In the genomic region with DNA sequence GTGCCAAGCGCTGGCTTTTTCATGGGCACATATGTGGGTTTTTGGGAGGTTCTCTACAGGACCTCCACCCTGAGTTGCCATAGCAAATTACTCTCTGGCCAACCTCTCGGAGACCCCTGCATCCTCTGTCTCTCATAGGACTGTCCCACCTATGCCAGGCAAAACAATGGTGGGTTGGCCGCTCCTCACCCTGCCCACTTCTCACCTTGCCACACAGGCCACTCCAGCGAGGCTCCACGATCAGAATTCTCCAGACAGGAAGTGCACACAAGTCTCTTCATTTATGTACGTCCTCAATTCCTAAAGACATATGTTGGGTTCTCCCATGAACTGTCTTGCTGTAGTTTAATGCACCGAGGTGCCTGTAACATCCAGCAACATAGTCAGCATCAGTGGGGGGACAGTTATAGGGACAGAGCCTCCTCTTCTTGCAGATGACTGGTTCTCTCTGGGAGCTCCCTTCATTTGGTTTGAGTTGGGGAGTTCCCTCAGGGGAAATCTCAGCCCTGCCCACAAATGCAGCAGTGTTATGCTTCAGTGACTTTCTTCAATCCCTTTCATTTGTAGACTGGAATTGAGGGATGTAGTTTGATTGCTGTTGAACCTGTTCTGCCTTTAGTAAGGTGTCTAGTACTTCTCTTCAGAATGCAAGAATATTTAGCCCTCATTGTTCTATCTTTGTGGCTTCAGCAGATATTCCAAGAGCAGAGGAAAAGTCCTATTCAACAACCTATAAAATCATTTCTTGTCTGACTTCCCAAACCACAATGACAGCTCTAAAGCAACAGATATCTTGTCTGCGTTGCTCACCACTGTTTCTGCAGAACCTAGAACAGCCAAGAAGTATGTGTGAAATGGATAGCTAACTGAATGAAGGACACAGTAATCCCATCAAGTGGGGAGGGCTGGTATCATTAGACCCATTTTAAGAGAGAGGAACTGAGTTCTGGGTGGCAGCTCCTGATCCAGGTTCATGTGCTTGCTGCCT, we compare ENCODE assay signal across 12 cellular contexts. TPM values are rescaled to one million over a fixed set of nuclear protein-coding genes. Genes with fewer than 3 reads are reported as not detected.
A peak's percentile ranks its signal among the peaks of the same experiment; 100 is the strongest.
DNase-seq lines count a peak whose midpoint lies in the region; ATAC-seq, FAIRE-seq and TF ChIP-seq lines count a peak whose summit lies in the region.
"Had no signal": no experiment of that assay in that cellular context is flagged by ENCODE, and none has a peak within 500 bp of the region (broad histone marks: within the 10 kb centered on the region; RNA-seq: fewer than 3 reads in every experiment).

No MANE protein-coding gene starts in this region.

- TF ChIP-seq RAD21 in A549 (conservative IDR thresholded peaks at IDR 0.05 in 1 of 2, IDR thresholded peaks at IDR 0.05 in 1 of 2) = no peak

- WGBS in A549 (ENCODE audit: missing lambda C conversion rate) = 81% methylated on average over 8 of the region's 8 CpGs

- ATAC-seq in A549 = no peak
- ATAC-seq in HG03442 (IDR thresholded peaks at IDR 0.05; ENCODE audit: unreplicated experiment) = no peak
- ATAC-seq in GM18867 (IDR thresholded peaks at IDR 0.05; ENCODE audit: unreplicated experiment) = no peak
- ATAC-seq in HG03432 (IDR thresholded peaks at IDR 0.05; ENCODE audit: unreplicated experiment) = no peak

- H3K4me3 ChIP-seq in A549 = no peak overlapping the region
- H3K4me3 ChIP-seq in fibroblast of mammary gland (ENCODE audit: control insufficient read depth, low read depth, low read length) = peak overlapping the region; percentile 14
- H3K4me3 ChIP-seq: SJSA1, skin epidermis had no signal

- DNase-seq in A549 (ENCODE audit: low read depth in 1 of 2, low spot score in 1 of 2) (no peak), GM10248 (ENCODE audit: extremely low spot score) (peak; percentile 57), RCC 7860 (ENCODE audit: low spot score) (peak; percentile 8), fibroblast of mammary gland (ENCODE audit: low read depth) (peak; percentile 56), DMS53 treated with DMSO at 0.1 percent for 48 hours (lab: John Stamatoyannopoulos, UW; ENCODE audit: unreplicated experiment) (no peak)
- DNase-seq: mesendoderm, NCI-H226 had no signal

- TF ChIP-seq CTCF in A549 (IDR thresholded peaks at IDR 0.05) = no peak
- no peak for TF ChIP-seq CTCF in GM10248 (IDR thresholded peaks at IDR 0.05; ENCODE audit: control extremely low read depth, extremely low read depth, low read depth, missing control alignments)
- no peak for TF ChIP-seq CTCF in fibroblast of mammary gland (conservative IDR thresholded peaks at IDR 0.05; ENCODE audit: control insufficient read depth, insufficient read depth, low read depth, low read length)

- POLR2A ChIA-PET in A549 (lab: Yijun Ruan, JAX) = interaction anchor here (0.5 to 0.6 kb wide), 2 partner anchors 43 to 99 kb away, joined by 3 to 4 read pairs; no protein-coding TSS in a partner anchor
- POLR2A ChIA-PET in GM10248 (lab: Yijun Ruan, JAX) = no interaction called here

- no peak for TF ChIP-seq EP300 in A549 (IDR thresholded peaks at IDR 0.05)

- H3K27ac ChIP-seq in A549 = peak overlapping the region; percentile 89 to 96; a peak in 5 of 6 replicates
- H3K27ac ChIP-seq: SJSA1 had no signal

- no peak for TF ChIP-seq POLR2A in A549 (IDR thresholded peaks at IDR 0.05; ENCODE audit: low read length)

- CTCF ChIA-PET in A549 (lab: Yijun Ruan, JAX) (interaction anchor here (0.8 to 2.3 kb wide), 9 partner anchors 8 to 148 kb away, joined by 3 to 6 read pairs (median 3); partner anchors contain the start of gene YLPM1), GM10248 (lab: Yijun Ruan, JAX) (interaction anchor here (0.7 to 2.7 kb wide), 4 partner anchors 8 to 225 kb away, joined by 3 to 8 read pairs (median 4); no protein-coding TSS in a partner anchor)

- peak overlapping the region; percentile 9; the same call in 2 of the 3 replicates for H3K4me2 ChIP-seq in A549

- no peaks in the 10 kb centered on the region for H3K9me3 ChIP-seq in A549
- H3K9me3 ChIP-seq: SJSA1 had no signal

- FAIRE-seq in A549 (lab: Jason Lieb, UNC) = no peak
- no peak for FAIRE-seq in RCC 7860 (lab: Jason Lieb, UNC)

- H3K4me1 ChIP-seq in A549 = peaks cover 69% of the 10 kb centered on the region

TF ChIP-seq in A549, 52 proteins besides CTCF, POLR2A, EP300 and RAD21:
- TF ChIP-seq HDAC2 (IDR thresholded peaks at IDR 0.05) = no peak

RNA-seq across cellular contexts. Expression of gene LTBP2, which starts 2.8 kb away (rescaled TPM):
- polyA plus RNA-seq in A549 (2011; rRNA removed) = 4.9 and 6.3 TPM in 2 replicates
- 3.3 and 5.0 TPM in 2 replicates for polyA plus RNA-seq in A549 (2012; cell fraction: cytosol; rRNA removed)
- 21.8 and 25.3 TPM in 2 replicates for polyA plus RNA-seq in A549 (2012; cell fraction: nucleus; rRNA removed)
- polyA plus RNA-seq in A549 (2017; fragmentation: RNase III; extraction: RNeasy Plus Mini Kit Qiagen cat#74134 plus additional on column Dnase treatment) = 9.9 to 17.1 TPM (median 14.4 TPM) in 3 replicates
- polyA minus RNA-seq in A549 (2011; rRNA and poly(A)+ RNA removed) = 9.0 and 9.7 TPM in 2 replicates

Comparison
In these comparisons a context has a peak if more than half of its experiments do, and no peak if none do; other contexts are left out.
1. DNase-seq: peak in GM10248 (single experiment), RCC 7860 (single experiment) and fibroblast of mammary gland (single experiment); none in A549 (0 of 2) and DMS53 treated with DMSO at 0.1 percent for 48 hours (single experiment).